In the genomic region with DNA sequence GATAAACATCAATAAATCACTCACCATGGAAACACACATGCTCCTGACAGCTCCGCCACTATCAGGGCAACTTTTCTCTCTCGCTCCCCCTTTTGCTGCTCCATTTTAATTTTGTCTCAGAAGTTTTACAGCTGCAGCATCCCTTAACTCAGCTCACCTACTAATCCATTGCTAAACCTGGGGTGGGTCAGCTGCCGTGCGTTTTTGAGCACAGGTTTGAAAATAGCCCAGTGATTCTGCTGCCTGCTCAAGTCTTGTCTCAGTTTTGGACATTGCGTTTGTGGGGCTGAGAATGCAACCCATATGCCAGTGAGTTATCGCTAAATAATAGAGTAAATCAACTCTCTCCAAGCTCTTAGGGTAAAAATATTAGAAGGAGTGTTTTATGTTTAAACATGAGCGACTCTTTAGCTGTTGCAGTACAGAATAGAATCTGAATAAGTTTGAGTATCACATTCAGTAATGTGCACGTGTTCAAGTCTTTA, we compare ENCODE assay signal across 9 cellular contexts. TPM values are rescaled to one million over a fixed set of nuclear protein-coding genes. Genes with fewer than 3 reads are reported as not detected.
A peak's percentile ranks its signal among the peaks of the same experiment; 100 is the strongest.
DNase-seq lines count a peak whose midpoint lies in the region; ATAC-seq and TF ChIP-seq lines count a peak whose summit lies in the region.
"Had no signal": no experiment of that assay in that cellular context is flagged by ENCODE, and none has a peak within 500 bp of the region (broad histone marks: within the 10 kb centered on the region; RNA-seq: fewer than 3 reads in every experiment).

No MANE protein-coding gene starts in this region.

- BruUV-seq in Caco-2 (replicated peaks; lab: Mats Ljungman, UMichigan): no TSS peak

- H3K27ac Mint-ChIP-seq in Caco-2 (ENCODE audit: unreplicated experiment): no peak overlapping the region
- H3K27ac Mint-ChIP-seq in effector memory CD8-positive, alpha-beta T cell: peak overlapping the region; percentile 78 to 80

- TF ChIP-seq POLR2A in ovary (IDR thresholded peaks at IDR 0.05): no peak

- DNase-seq in Caco-2: peak in 1 of 2 experiments; percentile 61
- peak; percentile 68 for DNase-seq in NCI-H510A treated with DMSO at 0.1 percent for 48 hours (lab: John Stamatoyannopoulos, UW)
- DNase-seq in effector memory CD8-positive, alpha-beta T cell: no peak
- DNase-seq in ovary: no peak
- DNase-seq in NCI-H146 (lab: John Stamatoyannopoulos, UW): no peak
- no peak for DNase-seq in OCI-M2 (lab: John Stamatoyannopoulos, UW; ENCODE audit: unreplicated experiment)
- no peak for DNase-seq in D341Med (ENCODE audit: low spot score)

- H3K4me3 ChIP-seq in Caco-2 (ENCODE audit: low read depth, low read length) (no peak overlapping the region; the same call in 1 of the 2 replicates), ovary (peak overlapping the region; percentile 71)

- no peaks in the 10 kb centered on the region for H3K27me3 Mint-ChIP-seq in Caco-2 (ENCODE audit: insufficient read depth, unreplicated experiment)
- no peaks in the 10 kb centered on the region for H3K27me3 Mint-ChIP-seq in effector memory CD8-positive, alpha-beta T cell

- no peaks in the 10 kb centered on the region for H3K4me1 Mint-ChIP-seq in Caco-2 (ENCODE audit: low read depth, unreplicated experiment)
- H3K4me1 Mint-ChIP-seq in effector memory CD8-positive, alpha-beta T cell (ENCODE audit: low read depth in 2 of 2): peaks cover 47 to 68% of the 10 kb centered on the region in 2 donors

- H3K27me3 ChIP-seq in Caco-2 (replicated peaks; ENCODE audit: control insufficient read depth, insufficient read depth, low read length): no peaks in the 10 kb centered on the region
- no peaks in the 10 kb centered on the region for H3K27me3 ChIP-seq in ovary

- peaks cover 18% of the 10 kb centered on the region for H3K36me3 Mint-ChIP-seq in Caco-2 (ENCODE audit: insufficient read depth, unreplicated experiment)
- H3K36me3 Mint-ChIP-seq in effector memory CD8-positive, alpha-beta T cell (ENCODE audit: insufficient read depth): peaks cover 34% of the 10 kb centered on the region

- intact Hi-C loops in Caco-2 (cut with micrococcal nuclease; ENCODE audit: unreplicated experiment): loop anchor here (1.0 kb wide), 1 partner anchor 14 kb away; no protein-coding TSS in a partner anchor
- intact Hi-C loops in ovary (cut with DNase I): loop anchor here in 2 of 4 donors (5.0 kb wide), 2 partner anchors 35 to 40 kb away; no protein-coding TSS in a partner anchor

- no peak for TF ChIP-seq EP300 in ovary (IDR thresholded peaks at IDR 0.05)

- H3K9me3 ChIP-seq in Caco-2 (no peaks in the 10 kb centered on the region), ovary (no peaks in the 10 kb centered on the region)

- WGBS in ovary, 3 donors: 6 to 13% (median 7%) methylated on average over 8 of the region's 8 CpGs

- H3K27ac ChIP-seq in ovary: peak overlapping the region; percentile 80 to 82
- H3K27ac ChIP-seq: SK-N-MC had no signal

- peaks cover 8% of the 10 kb centered on the region; the same call in 1 of the 2 replicates for H3K4me1 ChIP-seq in Caco-2
- peaks cover 12% of the 10 kb centered on the region for H3K4me1 ChIP-seq in ovary (ENCODE audit: insufficient read depth)

- ATAC-seq in effector memory CD8-positive, alpha-beta T cell (replicated peaks): no peak
- no peak for ATAC-seq in esophagus mucosa

- H3K36me3 ChIP-seq in Caco-2 (ENCODE audit: control insufficient read depth, insufficient read depth, low read length) (no peaks in the 10 kb centered on the region), ovary (no peaks in the 10 kb centered on the region)

- no peaks in the 10 kb centered on the region for H3K9me3 Mint-ChIP-seq in Caco-2 (ENCODE audit: unreplicated experiment)
- no peaks in the 10 kb centered on the region for H3K9me3 Mint-ChIP-seq in effector memory CD8-positive, alpha-beta T cell

- peak overlapping the region; percentile 61 for H3K4me3 Mint-ChIP-seq in Caco-2 (ENCODE audit: unreplicated experiment)
- H3K4me3 Mint-ChIP-seq in effector memory CD8-positive, alpha-beta T cell: peak overlapping the region; percentile 82 to 85

- TF ChIP-seq CTCF in Caco-2 (IDR thresholded peaks at IDR 0.05; ENCODE audit: insufficient read depth in 1 of 2, low read depth in 1 of 2, low read length in 1 of 2, severe bottlenecking in 1 of 2, unreplicated experiment in 1 of 2): no peak
- TF ChIP-seq CTCF in ovary (IDR thresholded peaks at IDR 0.05): no peak

- POLR2A ChIA-PET in Caco-2 (lab: Charles Lee): no interaction called here

- CTCF ChIA-PET in Caco-2 (lab: Charles Lee): no interaction called here

RNA-seq across cellular contexts. Expression of gene TSHZ1, which starts 2.1 kb away (rescaled TPM):
- total RNA-seq in Caco-2 (2022) (3.4 and 4.4 TPM in 2 replicates), ovary (100 to 1,000 TPM in 1 of 7 donors, 10 to 100 TPM in 6; 28.5 to 109 (median 69.0) TPM), esophagus mucosa (9.2 TPM)
- 10 to 100 TPM; 27.9 to 51.8 TPM for polyA plus RNA-seq in ovary

RNA-seq across cellular contexts. Expression of gene PTGR3, which starts 3.7 kb away (rescaled TPM):
- 9.3 and 9.6 TPM in 2 replicates for total RNA-seq in Caco-2 (2022)
- 10 to 100 TPM; 15.4 to 55.7 (median 32.6) TPM for total RNA-seq in ovary
- 10 to 100 TPM; 19.8 to 28.4 TPM for polyA plus RNA-seq in ovary
- total RNA-seq in esophagus mucosa: 21.2 TPM
